1 cellular context compared by ENCODE assay signal in genomic region chr2:53751728-53752127, GRCh38.
TF ChIP-seq lines count a peak whose summit lies in the region.

No MANE protein-coding gene starts in this region.

TF ChIP-seq in GM12878, 131 proteins besides CTCF, POLR2A, EP300 and RAD21:
- no peak for TF ChIP-seq BCL11A (IDR thresholded peaks at IDR 0.05; ENCODE audit: low read depth, low read length)
- no peak for TF ChIP-seq DPF2 (IDR thresholded peaks at IDR 0.05)
- TF ChIP-seq SIN3A (IDR thresholded peaks at IDR 0.05; ENCODE audit: low read depth, low read length): no peak
- TF ChIP-seq STAT1 (conservative IDR thresholded peaks at IDR 0.05): no peak
- TF ChIP-seq FOS (IDR thresholded peaks at IDR 0.05; ENCODE audit: borderline replicate concordance, extremely low read depth, insufficient read length): no peak
- no peak for TF ChIP-seq BACH1 (IDR thresholded peaks at IDR 0.05; ENCODE audit: borderline replicate concordance)
- no peak for TF ChIP-seq POU2F2 (IDR thresholded peaks at IDR 0.05; ENCODE audit: borderline replicate concordance, low read depth, low read length)
- TF ChIP-seq MEF2A (IDR thresholded peaks at IDR 0.05; ENCODE audit: insufficient read depth, low read depth, low read length): 0 out of 2 replicates have a peak, but pooled peaks have one; percentile 52
- no peak for TF ChIP-seq ZBTB4 (CRISPR knock-in tag; IDR thresholded peaks at IDR 0.05)
- no peak for TF ChIP-seq SRF (IDR thresholded peaks at IDR 0.05; ENCODE audit: low read depth in 2 of 2, low read length in 2 of 2)
- no peak for TF ChIP-seq EGR1 (IDR thresholded peaks at IDR 0.05; ENCODE audit: borderline replicate concordance in 1 of 2, low read depth in 2 of 2, low read length in 2 of 2)
- no peak for TF ChIP-seq HCFC1 (IDR thresholded peaks at IDR 0.05; ENCODE audit: low read length)
- TF ChIP-seq ATF2 (IDR thresholded peaks at IDR 0.05; ENCODE audit: low read length): peak; percentile 71
- TF ChIP-seq LARP7 (IDR thresholded peaks at IDR 0.05): no peak
- TF ChIP-seq ZSCAN29 (IDR thresholded peaks at IDR 0.05): no peak
- peak; percentile 45; the same call in 1 of the 2 replicates for TF ChIP-seq RUNX3 (IDR thresholded peaks at IDR 0.05; ENCODE audit: low read length)
- TF ChIP-seq ZNF207 (IDR thresholded peaks at IDR 0.05; ENCODE audit: borderline replicate concordance): no peak
- TF ChIP-seq MTA2 (IDR thresholded peaks at IDR 0.05; ENCODE audit: low read depth): no peak
- TF ChIP-seq CBX5 (IDR thresholded peaks at IDR 0.05; ENCODE audit: low read depth): no peak
- TF ChIP-seq WRNIP1 (IDR thresholded peaks at IDR 0.05; ENCODE audit: borderline replicate concordance, low read depth, low read length): no peak
- peak; percentile 61; the same call in 1 of the 2 replicates for TF ChIP-seq IRF4 (IDR thresholded peaks at IDR 0.05; ENCODE audit: low read depth, low read length)
- no peak for TF ChIP-seq RB1 (IDR thresholded peaks at IDR 0.05; ENCODE audit: borderline replicate concordance)
- no peak for TF ChIP-seq JUND (IDR thresholded peaks at IDR 0.05; ENCODE audit: low read depth, low read length)
- TF ChIP-seq ZBTB11 (CRISPR knock-in tag; IDR thresholded peaks at IDR 0.05): no peak
- peak; percentile 97 for TF ChIP-seq JUNB (IDR thresholded peaks at IDR 0.05)
- TF ChIP-seq ZNF217 (IDR thresholded peaks at IDR 0.05): no peak
- TF ChIP-seq CHD2 (IDR thresholded peaks at IDR 0.05; ENCODE audit: borderline replicate concordance, low read depth, low read length): no peak
- no peak for TF ChIP-seq BCL3 (IDR thresholded peaks at IDR 0.05; ENCODE audit: borderline replicate concordance, insufficient read depth, low read depth, low read length, poor library complexity, severe bottlenecking)
- no peak for TF ChIP-seq SMAD1 (IDR thresholded peaks at IDR 0.05; ENCODE audit: low read depth, partially characterized antibody)
- TF ChIP-seq ATF3 (IDR thresholded peaks at IDR 0.05; ENCODE audit: borderline replicate concordance, extremely low read depth, low read depth, low read length): no peak
- TF ChIP-seq FOXM1 (IDR thresholded peaks at IDR 0.05; ENCODE audit: low read depth, low read length): peak; percentile 62; the same call in 1 of the 2 replicates
- no peak for TF ChIP-seq MEF2B (IDR thresholded peaks at IDR 0.05; ENCODE audit: partially characterized antibody, poor library complexity, severe bottlenecking)
- peak; percentile 62; the same call in 1 of the 2 replicates for TF ChIP-seq NFIC (IDR thresholded peaks at IDR 0.05; ENCODE audit: low read depth, low read length)
- no peak for TF ChIP-seq MLLT1 (IDR thresholded peaks at IDR 0.05)
- TF ChIP-seq TCF7 (IDR thresholded peaks at IDR 0.05; ENCODE audit: borderline replicate concordance): 0 out of 2 replicates have a peak, but pooled peaks have one; percentile 37
- no peak for TF ChIP-seq NFXL1 (IDR thresholded peaks at IDR 0.05; ENCODE audit: borderline replicate concordance)
- TF ChIP-seq CREM (IDR thresholded peaks at IDR 0.05; ENCODE audit: low read depth): peak; percentile 54; the same call in 1 of the 2 replicates
- TF ChIP-seq NR2C1 (IDR thresholded peaks at IDR 0.05): no peak
- no peak for TF ChIP-seq RFX5 (IDR thresholded peaks at IDR 0.05; ENCODE audit: low read depth, low read length)
- TF ChIP-seq SMAD5 (IDR thresholded peaks at IDR 0.05; ENCODE audit: low read depth): no peak
- no peak for TF ChIP-seq PAX5 (IDR thresholded peaks at IDR 0.05; ENCODE audit: borderline replicate concordance, low read depth, low read length)
- no peak for TF ChIP-seq IKZF1 (conservative IDR thresholded peaks at IDR 0.05)
- no peak for TF ChIP-seq NR2F1 (conservative IDR thresholded peaks at IDR 0.05)
- TF ChIP-seq POLR2AphosphoS2 (IDR thresholded peaks at IDR 0.05; ENCODE audit: low read depth, low read length): no peak
- TF ChIP-seq TCF12 (IDR thresholded peaks at IDR 0.05; ENCODE audit: low read depth, low read length): no peak
- TF ChIP-seq HSF1 (IDR thresholded peaks at IDR 0.05; ENCODE audit: low read depth, low read length): no peak
- no peak for TF ChIP-seq SREBF1 (IDR thresholded peaks at IDR 0.05; ENCODE audit: low read length)
- TF ChIP-seq PBX3 (IDR thresholded peaks at IDR 0.05; ENCODE audit: insufficient replicate concordance, low read depth, low read length): no peak
